Comparison of ENCODE assay signal across 8 cellular contexts in the genomic region with DNA sequence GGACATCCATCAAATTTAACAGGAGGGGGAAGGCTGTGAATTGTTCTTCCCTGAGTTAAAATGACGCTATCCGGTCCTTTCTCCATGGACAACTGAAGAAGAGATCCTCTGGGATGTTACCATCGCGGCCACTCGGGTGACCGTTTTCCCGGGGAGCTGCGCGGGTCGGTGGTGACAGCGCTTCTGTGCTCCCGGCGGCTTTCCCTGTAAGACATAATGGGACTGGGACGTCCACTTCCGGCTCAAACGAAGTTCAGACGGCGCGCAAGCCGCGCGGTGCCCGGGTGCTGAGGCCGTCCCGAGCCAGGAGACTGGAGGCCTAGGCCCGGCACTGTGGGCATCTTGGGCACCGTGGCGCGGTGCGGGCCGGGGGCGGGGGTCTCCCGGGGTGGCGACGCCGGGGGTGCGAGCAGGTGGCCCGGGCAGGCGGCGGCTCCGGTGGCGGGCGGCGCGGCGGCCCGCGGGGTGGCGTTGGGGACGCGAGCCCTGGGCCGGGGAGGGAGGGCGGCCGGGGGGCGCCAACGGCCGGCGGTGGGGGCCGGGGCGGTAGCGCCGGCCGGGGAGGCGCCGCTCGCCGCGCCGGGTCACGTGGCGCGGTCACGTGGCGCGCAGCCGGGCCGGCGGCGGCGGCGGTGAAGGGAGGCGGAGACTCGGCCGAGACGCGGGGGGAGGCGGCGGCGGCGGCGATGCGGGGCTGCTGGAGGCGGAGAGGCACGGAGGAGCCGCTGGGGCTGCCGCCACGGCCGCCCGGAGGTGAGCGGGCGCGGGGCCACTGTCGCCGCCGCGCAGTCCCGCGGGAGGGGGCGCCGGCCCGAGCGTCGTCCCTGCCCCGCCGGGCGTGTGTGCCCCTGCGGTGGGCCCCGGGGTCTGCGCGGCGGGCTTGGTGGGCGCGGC.
DNase-seq lines count a peak whose midpoint lies in the region; ATAC-seq, FAIRE-seq and TF ChIP-seq lines count a peak whose summit lies in the region.

No MANE protein-coding gene starts in this region.

- peak overlapping the region; percentile 95 for H2AFZ ChIP-seq in KMS-11 (ENCODE audit: low read depth)

- peak; percentile 70 for ATAC-seq in GM21723 (IDR thresholded peaks at IDR 0.05; ENCODE audit: unreplicated experiment)
- ATAC-seq in activated naive CD8-positive, alpha-beta T cell treated with anti-CD3 and anti-CD28 coated beads, Interleukin-2, amount 10 ng/mL, durations not matched to agents 7 days and 5 days (ENCODE audit: low read depth) = peak; percentile 73
- peak; percentile 52 to 84 (median 72) for ATAC-seq in heart left ventricle

- TF ChIP-seq CTCF in DOHH2 (IDR thresholded peaks at IDR 0.05; ENCODE audit: low read depth, low read length, poor library complexity, severe bottlenecking) (no peak), KMS-11 (conservative IDR thresholded peaks at IDR 0.05; ENCODE audit: low read depth, low read length) (no peak), heart left ventricle (IDR thresholded peaks at IDR 0.05) (no peak)

- H3K27ac ChIP-seq in DOHH2 (ENCODE audit: low read depth, low read length) (peak overlapping the region; percentile 51), KMS-11 (peak overlapping the region; percentile 71), heart left ventricle (peak overlapping the region; percentile 63 to 92 (median 82))

- peak overlapping the region; percentile 78; the same call in 1 of the 2 replicates for H3K9ac ChIP-seq in KMS-11

- H3K36me3 ChIP-seq in DOHH2 (ENCODE audit: control insufficient read depth, low read length) = peaks cover 6% of the 10 kb centered on the region; the same call in 1 of the 2 replicates
- no peaks in the 10 kb centered on the region for H3K36me3 ChIP-seq in KMS-11 (ENCODE audit: insufficient read depth)
- no peaks in the 10 kb centered on the region for H3K36me3 ChIP-seq in heart left ventricle

- H3K4me2 ChIP-seq in DOHH2 (ENCODE audit: low read length) = peak overlapping the region; percentile 100
- peak overlapping the region; percentile 72 for H3K4me2 ChIP-seq in KMS-11

- H3K79me2 ChIP-seq in DOHH2 (ENCODE audit: control insufficient read depth, low read length) (peaks cover 54% of the 10 kb centered on the region), KMS-11 (ENCODE audit: insufficient read depth, low read depth) (peaks cover 41% of the 10 kb centered on the region)

- DNase-seq in SKM-1 treated with dmso at 0.1 percent for 144 hours (lab: John Stamatoyannopoulos, UW; ENCODE audit: unreplicated experiment) (peak; percentile 61), heart left ventricle (peak; percentile 75 to 88 (median 78)), pons (ENCODE audit: low spot score) (peak; percentile 52), urothelium cell line (ENCODE audit: low spot score) (peak; percentile 91)
- DNase-seq in activated naive CD8-positive, alpha-beta T cell treated with anti-CD3 and anti-CD28 coated beads, Interleukin-2, amount 10 ng/mL, durations not matched to agents 7 days and 5 days = peak; percentile 84

- no peaks in the 10 kb centered on the region for H3K9me2 ChIP-seq in DOHH2 (replicated peaks; ENCODE audit: control insufficient read depth, low read length)

- no peak for FAIRE-seq in urothelium cell line (lab: Jason Lieb, UNC)

- peaks cover 12% of the 10 kb centered on the region; the same call in 1 of the 2 replicates for H4K20me1 ChIP-seq in DOHH2 (ENCODE audit: control insufficient read depth, insufficient read depth, low read depth, low read length)
- no peaks in the 10 kb centered on the region for H4K20me1 ChIP-seq in KMS-11 (ENCODE audit: insufficient read depth)

- H3K36me3 Mint-ChIP-seq in activated naive CD8-positive, alpha-beta T cell treated with anti-CD3 and anti-CD28 coated beads, Interleukin-2, amount 10 ng/mL, durations not matched to agents 7 days and 5 days = peaks cover 5% of the 10 kb centered on the region

- no peaks in the 10 kb centered on the region for H3K27me3 ChIP-seq in DOHH2 (ENCODE audit: control insufficient read depth, low read length)
- H3K27me3 ChIP-seq in KMS-11 (ENCODE audit: insufficient read depth, low read depth) = no peaks in the 10 kb centered on the region
- no peaks in the 10 kb centered on the region for H3K27me3 ChIP-seq in heart left ventricle

- H3K4me3 Mint-ChIP-seq in activated naive CD8-positive, alpha-beta T cell treated with anti-CD3 and anti-CD28 coated beads, Interleukin-2, amount 10 ng/mL, durations not matched to agents 7 days and 5 days = peak overlapping the region; percentile 94

- POLR2A ChIA-PET in activated naive CD8-positive, alpha-beta T cell treated with anti-CD3 and anti-CD28 coated beads, Interleukin-2, amount 10 ng/mL, durations not matched to agents 7 days and 5 days (lab: Charles Lee) = interaction anchor here (0.5 kb wide), 1 partner anchor 39 kb away, joined by 5 read pairs; no protein-coding TSS in a partner anchor

- H3K9me3 Mint-ChIP-seq in activated naive CD8-positive, alpha-beta T cell treated with anti-CD3 and anti-CD28 coated beads, Interleukin-2, amount 10 ng/mL, durations not matched to agents 7 days and 5 days = no peaks in the 10 kb centered on the region

- WGBS in heart left ventricle, 4 donors = 1% methylated on average over 20 to 123 of the region's 123 CpGs

- no peak for TF ChIP-seq POLR2A in heart left ventricle (IDR thresholded peaks at IDR 0.05)

- H3K9me3 ChIP-seq in DOHH2 (ENCODE audit: control insufficient read depth, insufficient read depth, low read length) (no peaks in the 10 kb centered on the region), heart left ventricle (no peaks in the 10 kb centered on the region)

- H3K4me1 ChIP-seq in DOHH2 (ENCODE audit: control insufficient read depth, low read length) = peaks cover 27% of the 10 kb centered on the region
- peaks cover 36% of the 10 kb centered on the region for H3K4me1 ChIP-seq in KMS-11 (ENCODE audit: low read depth, poor library complexity, severe bottlenecking)
- peaks cover 0 to 22% (median 15%) of the 10 kb centered on the region in 12 donors for H3K4me1 ChIP-seq in heart left ventricle

- no peaks in the 10 kb centered on the region for H3K27me3 Mint-ChIP-seq in activated naive CD8-positive, alpha-beta T cell treated with anti-CD3 and anti-CD28 coated beads, Interleukin-2, amount 10 ng/mL, durations not matched to agents 7 days and 5 days

- intact Hi-C loops in heart left ventricle (cut with DNase I) = loop anchor here in 1 of 10 donors (5.0 kb wide), 1 partner anchor 176 kb away; no protein-coding TSS in a partner anchor

- H3K4me1 Mint-ChIP-seq in activated naive CD8-positive, alpha-beta T cell treated with anti-CD3 and anti-CD28 coated beads, Interleukin-2, amount 10 ng/mL, durations not matched to agents 7 days and 5 days = peaks cover 17% of the 10 kb centered on the region

- H3F3A ChIP-seq in DOHH2 (ENCODE audit: control insufficient read depth, insufficient read depth) = peaks cover 26% of the 10 kb centered on the region

- peak overlapping the region; percentile 98 for H3K4me3 ChIP-seq in DOHH2 (ENCODE audit: low read length)
- no peak overlapping the region for H3K4me3 ChIP-seq in KMS-11 (IDR thresholded peaks at IDR 0.05; ENCODE audit: insufficient read depth, low read depth, low read length)
- peak overlapping the region; percentile 54 to 95 (median 77) for H3K4me3 ChIP-seq in heart left ventricle

- peak overlapping the region; percentile 83 for H3K27ac Mint-ChIP-seq in activated naive CD8-positive, alpha-beta T cell treated with anti-CD3 and anti-CD28 coated beads, Interleukin-2, amount 10 ng/mL, durations not matched to agents 7 days and 5 days
